37 cellular contexts compared by ENCODE assay signal in genomic region chr6:53144802-53145201, GRCh38. TPM values are rescaled to one million over a fixed set of nuclear protein-coding genes. Genes with fewer than 3 reads are reported as not detected.
"Had no signal": no experiment of that assay in that cellular context is flagged by ENCODE, and none has a peak within 500 bp of the region (broad histone marks: within the 10 kb centered on the region; RNA-seq: fewer than 3 reads in every experiment).

No MANE protein-coding gene starts in this region.

- FAIRE-seq: astrocyte, bronchial epithelial cell had no signal

- H3K9me3 Mint-ChIP-seq: activated CD8-positive, alpha-beta T cell treated with anti-CD3 and anti-CD28 coated beads for 36 hours; activated T-cell treated with anti-CD3 and anti-CD28 coated beads, Interleukin-2, amount 50 U/mL, for 4 hours; activated T-helper 17 cell treated with anti-CD3 and anti-CD28 coated beads, Interleukin-2, amount 50 U/mL, for 72 hours; central memory CD8-positive, alpha-beta T cell; dendritic cell treated with granulocyte-macrophage colony-stimulating factor and Interleukin-4, amounts not matched to agents 40 ng/mL and 50 ng/mL, for 4 days; endodermal cell; T-helper 2 cell treated with Interferon-gamma antibody and Interleukin-4, amounts not matched to agents 5 μg/mL and 100 μg/mL, for 36 hours had no signal

- H3K27me3 Mint-ChIP-seq: activated CD8-positive, alpha-beta T cell treated with anti-CD3 and anti-CD28 coated beads for 36 hours had no signal

- H3K27ac ChIP-seq: brain microvascular endothelial cell, coronary artery, dorsolateral prefrontal cortex, foreskin keratinocyte, gastrocnemius medialis, heart right ventricle, WERI-Rb-1 had no signal

- H3K27ac Mint-ChIP-seq: activated B cell treated with CpG ODN at 0.5 μM for 24 hours; activated CD8-positive, alpha-beta T cell treated with anti-CD3 and anti-CD28 coated beads for 36 hours; activated naive CD8-positive, alpha-beta T cell; activated T-helper 17 cell treated with anti-CD3 and anti-CD28 coated beads, Interleukin-2, amount 50 U/mL, for 72 hours; dendritic cell treated with granulocyte-macrophage colony-stimulating factor and Interleukin-4, amounts not matched to agents 40 ng/mL and 50 ng/mL, for 4 days; endodermal cell; T-helper 17 cell; T-helper 2 cell treated with Interferon-gamma antibody and Interleukin-4, amounts not matched to agents 5 μg/mL and 100 μg/mL, for 36 hours had no signal

- ATAC-seq: activated CD4-positive, CD25-positive, alpha-beta regulatory T cell treated with anti-CD3 and anti-CD28 coated beads, Interleukin-2, amount 50 U/mL, for 24 hours; activated CD8-positive, alpha-beta T cell treated with anti-CD3 and anti-CD28 coated beads for 36 hours; activated T-cell treated with anti-CD3 and anti-CD28 coated beads, Interleukin-2, amount 50 U/mL, for 4 hours; activated T-helper 17 cell treated with anti-CD3 and anti-CD28 coated beads, Interleukin-2, amount 50 U/mL, for 72 hours; esophagus mucosa; foreskin keratinocyte; gastrocnemius medialis; heart right ventricle; T-helper 17 cell had no signal

- H3K4me3 ChIP-seq: coronary artery, dorsolateral prefrontal cortex, gastrocnemius medialis, heart right ventricle had no signal

- H3K9me3 ChIP-seq: gastrocnemius medialis, heart right ventricle had no signal

- H3K4me1 ChIP-seq: foreskin keratinocyte, gastrocnemius medialis, heart right ventricle had no signal

- H3K27me3 ChIP-seq: brain microvascular endothelial cell, foreskin keratinocyte had no signal

- H3K4me1 Mint-ChIP-seq: activated B cell treated with CpG ODN at 0.5 μM for 24 hours; activated T-helper 17 cell treated with anti-CD3 and anti-CD28 coated beads, Interleukin-2, amount 50 U/mL, for 72 hours; central memory CD8-positive, alpha-beta T cell had no signal

- H3K4me3 Mint-ChIP-seq: activated B cell treated with CpG ODN at 0.5 μM for 24 hours; activated CD8-positive, alpha-beta T cell treated with anti-CD3 and anti-CD28 coated beads for 36 hours; activated naive CD8-positive, alpha-beta T cell; activated T-cell treated with anti-CD3 and anti-CD28 coated beads, Interleukin-2, amount 50 U/mL, for 4 hours; activated T-helper 17 cell treated with anti-CD3 and anti-CD28 coated beads, Interleukin-2, amount 50 U/mL, for 72 hours; central memory CD8-positive, alpha-beta T cell; dendritic cell treated with granulocyte-macrophage colony-stimulating factor and Interleukin-4, amounts not matched to agents 40 ng/mL and 50 ng/mL, for 4 days; endodermal cell; T-helper 17 cell; T-helper 2 cell treated with Interferon-gamma antibody and Interleukin-4, amounts not matched to agents 5 μg/mL and 100 μg/mL, for 36 hours had no signal

- H3K36me3 ChIP-seq: brain microvascular endothelial cell, gastrocnemius medialis, heart right ventricle, WERI-Rb-1 had no signal

- DNase-seq: activated B cell treated with CpG ODN at 0.5 μM for 24 hours; activated CD4-positive, alpha-beta T cell treated with anti-CD3 and anti-CD28 coated beads for 48 hours; activated CD4-positive, alpha-beta T cell treated with anti-CD3 and anti-CD28 coated beads, Interleukin-2, amount 50 U/mL, for 1 hour; activated CD4-positive, alpha-beta T cell treated with anti-CD3 and anti-CD28 coated beads, Interleukin-2, amount 50 U/mL, for 48 hours; activated CD8-positive, alpha-beta memory T cell treated with anti-CD3 and anti-CD28 coated beads for 24 hours; activated CD8-positive, alpha-beta T cell treated with anti-CD3 and anti-CD28 coated beads for 36 hours; activated effector memory CD4-positive, alpha-beta T cell treated with Interleukin-2 at 50 U/mL for 16 hours; activated gamma-delta T cell treated with Interleukin-2 at 50 U/mL for 16 hours; activated naive CD4-positive, alpha-beta T cell treated with anti-CD3 and anti-CD28 coated beads, Interleukin-2, amount 50 U/mL, for 16 hours; activated naive CD4-positive, alpha-beta T cell treated with Interleukin-2 at 50 U/mL for 16 hours; activated T-cell treated with anti-CD3 and anti-CD28 coated beads, Interleukin-2, amount 50 U/mL, for 4 hours; amniotic stem cell; anterior cingulate cortex; brain microvascular endothelial cell; dorsolateral prefrontal cortex; effector memory CD4-positive, alpha-beta T cell; endodermal cell; foreskin keratinocyte; gastrocnemius medialis; heart right ventricle; T-helper 17 cell; T1000; WERI-Rb-1 had no signal

RNA-seq across cellular contexts. Expression of gene GCM1, which starts 3.8 kb away (rescaled TPM):
- total RNA-seq: activated CD8-positive, alpha-beta T cell treated with anti-CD3 and anti-CD28 coated beads for 36 hours; astrocyte; bronchial epithelial cell; cardiac septum; cerebellum; endodermal cell; epithelial cell of proximal tubule; esophagus mucosa; foreskin keratinocyte; gastrocnemius medialis; glomerular endothelial cell; heart right ventricle had no signal
- polyA plus RNA-seq: foreskin keratinocyte had no signal
